18 cellular contexts compared by ENCODE assay signal in the genomic region with DNA sequence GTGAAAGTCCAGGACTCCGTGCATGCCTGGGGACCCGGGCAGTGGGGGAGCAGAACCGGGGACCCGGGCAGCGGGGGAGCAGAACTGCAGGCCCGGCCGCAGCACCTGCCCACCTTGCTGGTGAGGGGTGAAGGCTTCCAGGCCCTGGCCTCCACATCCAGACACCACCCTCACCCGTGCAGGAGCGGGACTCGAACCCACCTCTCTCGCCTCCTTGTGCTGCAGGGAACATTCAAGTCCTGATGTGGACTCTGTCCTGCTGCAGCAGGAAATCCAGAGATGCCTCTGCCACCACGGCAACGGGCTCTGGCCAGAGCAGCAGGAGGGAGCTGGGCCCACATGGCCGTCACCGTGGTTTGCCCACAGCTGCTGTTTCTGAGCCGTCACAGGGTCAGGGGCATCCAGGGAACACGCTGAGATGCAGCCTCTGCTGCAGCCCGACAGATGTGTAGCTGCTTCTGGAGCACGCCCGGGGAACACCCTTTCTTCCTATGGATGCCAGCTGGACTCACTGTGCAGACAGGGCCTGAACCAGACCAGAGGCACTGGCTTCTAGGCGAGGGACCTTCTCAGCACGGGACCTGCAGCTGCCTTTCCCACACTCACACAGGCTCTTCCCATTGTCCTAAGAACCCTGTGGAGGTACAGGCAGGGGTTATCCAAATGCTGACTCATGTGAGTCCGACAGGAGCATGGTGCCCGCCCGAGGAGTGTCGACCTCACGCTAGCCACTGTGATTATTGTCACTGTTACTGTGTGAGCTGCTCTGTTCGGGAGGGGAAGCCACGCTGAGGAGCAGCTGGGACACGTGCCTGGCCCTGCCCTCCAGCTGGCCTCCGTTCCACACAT.
DNase-seq lines count a peak whose midpoint lies in the region; ATAC-seq, FAIRE-seq and TF ChIP-seq lines count a peak whose summit lies in the region.
"Had no signal": no experiment of that assay in that cellular context is flagged by ENCODE, and none has a peak within 500 bp of the region (broad histone marks: within the 10 kb centered on the region; RNA-seq: fewer than 3 reads in every experiment).

No MANE protein-coding gene starts in this region.

- DNase-seq in astrocyte (ENCODE audit: low read depth): no peak
- peak in 3 of 5 donors; percentile 29 to 51 (median 49) for DNase-seq in heart left ventricle
- peak in 7 of 10 donors; percentile 25 to 85 (median 54) for DNase-seq in posterior cingulate gyrus
- no peak for DNase-seq in effector memory CD4-positive, alpha-beta T cell
- no peak for DNase-seq in ecto neural progenitor cell (ENCODE audit: low spot score)
- DNase-seq in HTR-8/SVneo (ENCODE audit: insufficient read length, low spot score): no peak
- DNase-seq: activated CD4-positive, alpha-beta T cell treated with anti-CD3 and anti-CD28 coated beads for 48 hours; Calu3; KG1; NCI-H2227 treated with DMSO at 0.1 percent for 48 hours; stimulated activated naive CD8-positive, alpha-beta T cell treated with anti-CD3 and anti-CD28 coated beads, Interleukin-15, amount 100 ng/mL, for 72 hours had no signal

- no peaks in the 10 kb centered on the region; a peak in 1 of 22 replicates for H3K27me3 ChIP-seq in BLaER1 treated with 17β-estradiol and CSF1 and Interleukin-3, amounts not matched to agents 10 nM and 100 nM
- H3K27me3 ChIP-seq in astrocyte (ENCODE audit: insufficient read depth, low read length) (peaks cover 8% of the 10 kb centered on the region), heart left ventricle (no peaks in the 10 kb centered on the region)
- H3K27me3 ChIP-seq in effector memory CD4-positive, alpha-beta T cell (replicated peaks; ENCODE audit: control insufficient read depth, insufficient read depth, low read length, poor library complexity, severe bottlenecking): no peaks in the 10 kb centered on the region
- H3K27me3 ChIP-seq: pancreas, SJSA1 had no signal

- H3K27ac Mint-ChIP-seq in astrocyte (ENCODE audit: unreplicated experiment): peak overlapping the region; percentile 69
- H3K27ac Mint-ChIP-seq: activated naive CD4-positive, alpha-beta T cell treated with anti-CD3 and anti-CD28 coated beads, Interleukin-2, amount 50 U/mL, for 24 hours; stimulated activated naive CD8-positive, alpha-beta T cell treated with anti-CD3 and anti-CD28 coated beads, Interleukin-15, amount 100 ng/mL, for 72 hours had no signal

- peaks cover 0 to 13% (median 7%) of the 10 kb centered on the region in 11 experiments; a peak in 12 of 22 replicates for H3K9me3 ChIP-seq in BLaER1 treated with 17β-estradiol and CSF1 and Interleukin-3, amounts not matched to agents 10 nM and 100 nM (replicated peaks in 1 of 11)
- H3K9me3 ChIP-seq in astrocyte (ENCODE audit: insufficient read depth, low read depth, low read length): no peaks in the 10 kb centered on the region
- H3K9me3 ChIP-seq in heart left ventricle: peaks cover 0 to 28% (median 0%) of the 10 kb centered on the region in 12 donors
- H3K9me3 ChIP-seq in effector memory CD4-positive, alpha-beta T cell (ENCODE audit: control insufficient read depth, low read length): no peaks in the 10 kb centered on the region
- H3K9me3 ChIP-seq: pancreas, SJSA1 had no signal

- intact Hi-C loops in heart left ventricle (cut with DNase I): no loop called here
- intact Hi-C loops in posterior cingulate gyrus (cut with DNase I): no loop called here

- peaks cover 16 to 54% (median 41%) of the 10 kb centered on the region in 10 experiments; a peak in 18 of 20 replicates for H3K4me1 ChIP-seq in BLaER1 treated with 17β-estradiol and CSF1 and Interleukin-3, amounts not matched to agents 10 nM and 100 nM
- H3K4me1 ChIP-seq in astrocyte (ENCODE audit: insufficient read depth, low read length) (peaks cover 8% of the 10 kb centered on the region), heart left ventricle (peaks cover 0 to 35% (median 11%) of the 10 kb centered on the region in 12 donors)
- H3K4me1 ChIP-seq in effector memory CD4-positive, alpha-beta T cell (ENCODE audit: control insufficient read depth, insufficient read depth, low read length, poor library complexity, severe bottlenecking): no peaks in the 10 kb centered on the region
- H3K4me1 ChIP-seq: pancreas had no signal

- H3K4me1 Mint-ChIP-seq in astrocyte (ENCODE audit: low read depth, unreplicated experiment): peaks cover 9% of the 10 kb centered on the region
- H3K4me1 Mint-ChIP-seq: activated naive CD4-positive, alpha-beta T cell treated with anti-CD3 and anti-CD28 coated beads, Interleukin-2, amount 50 U/mL, for 24 hours; central memory CD8-positive, alpha-beta T cell; stimulated activated naive CD8-positive, alpha-beta T cell treated with anti-CD3 and anti-CD28 coated beads, Interleukin-15, amount 100 ng/mL, for 72 hours had no signal

- H3K9me3 Mint-ChIP-seq in astrocyte (ENCODE audit: unreplicated experiment): peaks cover 10% of the 10 kb centered on the region
- H3K9me3 Mint-ChIP-seq: central memory CD8-positive, alpha-beta T cell had no signal

- H4K20me1 ChIP-seq in BLaER1 treated with 17β-estradiol and CSF1 and Interleukin-3, amounts not matched to agents 10 nM and 100 nM: no peaks in the 10 kb centered on the region; a peak in 1 of 22 replicates
- H4K20me1 ChIP-seq in astrocyte (ENCODE audit: insufficient read depth, low read length): no peaks in the 10 kb centered on the region

- no peaks in the 10 kb centered on the region for H3K36me3 Mint-ChIP-seq in astrocyte (ENCODE audit: low read depth, unreplicated experiment)
- H3K36me3 Mint-ChIP-seq: activated naive CD4-positive, alpha-beta T cell treated with anti-CD3 and anti-CD28 coated beads, Interleukin-2, amount 50 U/mL, for 24 hours had no signal

- 67 to 77% (median 71%) methylated on average over 17 to 31 of the region's 31 CpGs for WGBS in heart left ventricle, 4 donors

- H3K79me2 ChIP-seq in astrocyte (ENCODE audit: insufficient read depth, low read length): no peaks in the 10 kb centered on the region

- ATAC-seq in heart left ventricle (peak in 3 of 4 donors; percentile 0 to 17 (median 14)), GM18868 (IDR thresholded peaks at IDR 0.05; ENCODE audit: unreplicated experiment) (no peak)
- ATAC-seq: stimulated activated naive CD8-positive, alpha-beta T cell treated with anti-CD3 and anti-CD28 coated beads, Interleukin-15, amount 100 ng/mL, for 72 hours had no signal

- peaks cover 13% of the 10 kb centered on the region for H3K27me3 Mint-ChIP-seq in astrocyte (ENCODE audit: low read depth, unreplicated experiment)
- H3K27me3 Mint-ChIP-seq: activated naive CD4-positive, alpha-beta T cell treated with anti-CD3 and anti-CD28 coated beads, Interleukin-2, amount 50 U/mL, for 24 hours had no signal

- H3K4me3 ChIP-seq in BLaER1 treated with 17β-estradiol and CSF1 and Interleukin-3, amounts not matched to agents 10 nM and 100 nM: no peak overlapping the region
- H3K4me3 ChIP-seq in astrocyte (ENCODE audit: insufficient read depth, low read depth, low read length) (no peak overlapping the region), heart left ventricle (no peak overlapping the region)
- no peak overlapping the region for H3K4me3 ChIP-seq in effector memory CD4-positive, alpha-beta T cell (ENCODE audit: insufficient read depth, low read depth, low read length, poor library complexity, severe bottlenecking)
- H3K4me3 ChIP-seq: pancreas, SJSA1 had no signal

- H3K36me3 ChIP-seq in BLaER1 treated with 17β-estradiol and CSF1 and Interleukin-3, amounts not matched to agents 10 nM and 100 nM: no peaks in the 10 kb centered on the region
- no peaks in the 10 kb centered on the region for H3K36me3 ChIP-seq in astrocyte (ENCODE audit: insufficient read depth, low read length)
- no peaks in the 10 kb centered on the region for H3K36me3 ChIP-seq in heart left ventricle
- no peaks in the 10 kb centered on the region for H3K36me3 ChIP-seq in effector memory CD4-positive, alpha-beta T cell (ENCODE audit: control insufficient read depth, insufficient read depth, low read length)
- H3K36me3 ChIP-seq: pancreas, SJSA1 had no signal

- TF ChIP-seq POLR2A in heart left ventricle (IDR thresholded peaks at IDR 0.05): no peak

- FAIRE-seq in astrocyte (lab: Jason Lieb, UNC) (no peak), HTR-8/SVneo (lab: Jason Lieb, UNC) (no peak)
- FAIRE-seq: keratinocyte, pancreas had no signal

- peak overlapping the region in 9 of 11 experiments; percentile 37 to 76 (median 65); a peak in 18 of 22 replicates for H3K4me2 ChIP-seq in BLaER1 treated with 17β-estradiol and CSF1 and Interleukin-3, amounts not matched to agents 10 nM and 100 nM
- no peak overlapping the region for H3K4me2 ChIP-seq in astrocyte (ENCODE audit: low read length)

- TF ChIP-seq CTCF in astrocyte (IDR thresholded peaks at IDR 0.05; ENCODE audit: insufficient read depth, low read depth, low read length): no peak
- TF ChIP-seq CTCF in heart left ventricle (IDR thresholded peaks at IDR 0.05): no peak

- peak overlapping the region in 3 of 11 experiments; percentile 9 to 33 (median 19); a peak in 2 of 22 replicates for H3K9ac ChIP-seq in BLaER1 treated with 17β-estradiol and CSF1 and Interleukin-3, amounts not matched to agents 10 nM and 100 nM
- no peak overlapping the region for H3K9ac ChIP-seq in astrocyte (ENCODE audit: low read length)

- H3K27ac ChIP-seq in BLaER1 treated with 17β-estradiol and CSF1 and Interleukin-3, amounts not matched to agents 10 nM and 100 nM: no peak overlapping the region
- H3K27ac ChIP-seq in astrocyte (ENCODE audit: low read depth, low read length): no peak overlapping the region
- peak overlapping the region in 2 of 12 donors; percentile 21 to 74 for H3K27ac ChIP-seq in heart left ventricle
- H3K27ac ChIP-seq in effector memory CD4-positive, alpha-beta T cell (ENCODE audit: insufficient read depth, low read length, poor library complexity, severe bottlenecking): no peak overlapping the region
- H3K27ac ChIP-seq: pancreas, SJSA1 had no signal

- H3K4me3 Mint-ChIP-seq in astrocyte (ENCODE audit: unreplicated experiment): no peak overlapping the region
- H3K4me3 Mint-ChIP-seq: activated naive CD4-positive, alpha-beta T cell treated with anti-CD3 and anti-CD28 coated beads, Interleukin-2, amount 50 U/mL, for 24 hours; central memory CD8-positive, alpha-beta T cell; stimulated activated naive CD8-positive, alpha-beta T cell treated with anti-CD3 and anti-CD28 coated beads, Interleukin-15, amount 100 ng/mL, for 72 hours had no signal

- no peak overlapping the region for H2AFZ ChIP-seq in astrocyte (ENCODE audit: low read depth, low read length)

Comparison
In these comparisons a context has a peak if more than half of its experiments do, and no peak if none do; other contexts are left out.
1. DNase-seq: peak in heart left ventricle (3 of 5) and posterior cingulate gyrus (7 of 10); none in astrocyte (single experiment), effector memory CD4-positive, alpha-beta T cell (0 of 3), ecto neural progenitor cell (single experiment) and HTR-8/SVneo (single experiment).